Comparison of ENCODE assay signal across 33 cellular contexts in the genomic region with DNA sequence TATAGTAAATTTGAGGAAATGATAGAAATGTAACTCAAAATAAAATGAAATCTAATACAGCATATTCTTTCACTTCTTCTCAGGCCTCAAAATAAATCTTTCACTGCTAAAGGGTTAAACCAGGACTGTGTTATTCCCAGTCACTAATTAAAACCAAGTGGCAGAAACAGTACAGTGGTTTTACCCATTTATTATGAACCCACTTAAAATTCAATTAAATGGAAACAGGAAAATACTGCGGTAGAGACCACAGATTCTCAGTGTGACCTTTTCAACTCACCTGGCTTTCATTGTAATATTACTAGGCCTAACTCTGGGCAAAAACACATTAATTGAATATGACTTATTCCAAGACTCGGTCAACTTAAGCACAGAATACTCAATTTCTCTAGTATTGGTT.
"Had no signal": no experiment of that assay in that cellular context is flagged by ENCODE, and none has a peak within 500 bp of the region (broad histone marks: within the 10 kb centered on the region; RNA-seq: fewer than 3 reads in every experiment).

No MANE protein-coding gene starts in this region.

- H3K36me3 ChIP-seq: adrenal gland, ascending aorta, breast epithelium, cardiac muscle cell, colonic mucosa, esophagus squamous epithelium, heart left ventricle, WERI-Rb-1 had no signal

- H3K27ac Mint-ChIP-seq: activated CD4-positive, alpha-beta memory T cell treated with anti-CD3 and anti-CD28 coated beads for 36 hours; activated CD4-positive, alpha-beta T cell treated with anti-CD3 and anti-CD28 coated beads for 36 hours; activated CD4-positive, alpha-beta T cell treated with anti-CD3 and anti-CD28 coated beads, Interleukin-2, amount 10 ng/mL, durations not matched to agents 24 days and 14 days; activated CD8-positive, alpha-beta memory T cell treated with anti-CD3 and anti-CD28 coated beads, Interleukin-2, amount 10 ng/mL, durations not matched to agents 7 days and 5 days; activated CD8-positive, alpha-beta T cell treated with anti-CD3 and anti-CD28 coated beads, Interleukin-2, amount 10 ng/mL, durations not matched to agents 7 days and 5 days; activated naive CD4-positive, alpha-beta T cell treated with anti-CD3 and anti-CD28 coated beads for 36 hours; activated naive CD4-positive, alpha-beta T cell treated with anti-CD3 and anti-CD28 coated beads, Interleukin-2, amount 50 U/mL, for 24 hours; activated naive CD8-positive, alpha-beta T cell treated with anti-CD3 and anti-CD28 coated beads for 36 hours; activated naive CD8-positive, alpha-beta T cell treated with anti-CD3 and anti-CD28 coated beads, Interleukin-2, amount 50 U/mL, for 24 hours; activated T-helper 1 cell treated with anti-CD3 and anti-CD28 coated beads, Interleukin-12 subunit alpha, Interleukin-12 subunit beta, Interleukin-2, Interleukin-4 antibody, amounts not matched to agents 30 ng/mL and 10 ng/mL and 1 ng/mL, durations not matched to agents 14 hours and 24 hours and 36 hours; activated T-helper 2 cell treated with anti-CD3 and anti-CD28 coated beads, Interferon-gamma antibody, Interleukin-2, Interleukin-4, amounts not matched to agents 10 μg/mL and 5 μg/mL and 100 μg/mL, durations not matched to agents 14 hours and 24 hours and 36 hours; brain; T-helper 1 cell treated with Interleukin-12 subunit alpha and Interleukin-12 subunit beta and Interleukin-4 antibody, amounts not matched to agents 30 μg/mL and 1 μg/mL, for 36 hours had no signal

- H3K9me3 ChIP-seq: adrenal gland, ascending aorta, breast epithelium, colonic mucosa, esophagus squamous epithelium, heart left ventricle had no signal

- H3K4me3 Mint-ChIP-seq: activated CD4-positive, alpha-beta memory T cell treated with anti-CD3 and anti-CD28 coated beads for 36 hours; activated CD4-positive, alpha-beta T cell treated with anti-CD3 and anti-CD28 coated beads for 36 hours; activated CD4-positive, alpha-beta T cell treated with anti-CD3 and anti-CD28 coated beads, Interleukin-2, amount 10 ng/mL, durations not matched to agents 24 days and 14 days; activated CD8-positive, alpha-beta memory T cell treated with anti-CD3 and anti-CD28 coated beads, Interleukin-2, amount 10 ng/mL, durations not matched to agents 7 days and 5 days; activated CD8-positive, alpha-beta T cell treated with anti-CD3 and anti-CD28 coated beads, Interleukin-2, amount 10 ng/mL, durations not matched to agents 7 days and 5 days; activated naive CD4-positive, alpha-beta T cell treated with anti-CD3 and anti-CD28 coated beads for 36 hours; activated naive CD4-positive, alpha-beta T cell treated with anti-CD3 and anti-CD28 coated beads, Interleukin-2, amount 50 U/mL, for 24 hours; activated naive CD8-positive, alpha-beta T cell treated with anti-CD3 and anti-CD28 coated beads for 36 hours; activated naive CD8-positive, alpha-beta T cell treated with anti-CD3 and anti-CD28 coated beads, Interleukin-2, amount 50 U/mL, for 24 hours; activated T-helper 1 cell treated with anti-CD3 and anti-CD28 coated beads, Interleukin-12 subunit alpha, Interleukin-12 subunit beta, Interleukin-2, Interleukin-4 antibody, amounts not matched to agents 30 ng/mL and 10 ng/mL and 1 ng/mL, durations not matched to agents 14 hours and 24 hours and 36 hours; brain; T-helper 1 cell treated with Interleukin-12 subunit alpha and Interleukin-12 subunit beta and Interleukin-4 antibody, amounts not matched to agents 30 μg/mL and 1 μg/mL, for 36 hours had no signal

- H3K27me3 ChIP-seq: adrenal gland, ascending aorta, breast epithelium, cardiac muscle cell, colonic mucosa, esophagus squamous epithelium, heart left ventricle had no signal

- H3K9me3 Mint-ChIP-seq: activated CD4-positive, alpha-beta memory T cell treated with anti-CD3 and anti-CD28 coated beads for 36 hours; activated CD4-positive, alpha-beta T cell treated with anti-CD3 and anti-CD28 coated beads, Interleukin-2, amount 10 ng/mL, durations not matched to agents 24 days and 14 days; activated naive CD4-positive, alpha-beta T cell treated with anti-CD3 and anti-CD28 coated beads for 36 hours; activated naive CD4-positive, alpha-beta T cell treated with anti-CD3 and anti-CD28 coated beads, Interleukin-2, amount 50 U/mL, for 24 hours; activated naive CD8-positive, alpha-beta T cell treated with anti-CD3 and anti-CD28 coated beads for 36 hours; activated naive CD8-positive, alpha-beta T cell treated with anti-CD3 and anti-CD28 coated beads, Interleukin-2, amount 50 U/mL, for 24 hours; activated T-helper 1 cell treated with anti-CD3 and anti-CD28 coated beads, Interleukin-12 subunit alpha, Interleukin-12 subunit beta, Interleukin-2, Interleukin-4 antibody, amounts not matched to agents 30 ng/mL and 10 ng/mL and 1 ng/mL, durations not matched to agents 14 hours and 24 hours and 36 hours; activated T-helper 2 cell treated with anti-CD3 and anti-CD28 coated beads, Interferon-gamma antibody, Interleukin-2, Interleukin-4, amounts not matched to agents 10 μg/mL and 5 μg/mL and 100 μg/mL, durations not matched to agents 14 hours and 24 hours and 36 hours; brain; T-helper 1 cell treated with Interleukin-12 subunit alpha and Interleukin-12 subunit beta and Interleukin-4 antibody, amounts not matched to agents 30 μg/mL and 1 μg/mL, for 36 hours had no signal

- ATAC-seq: activated CD4-positive, alpha-beta T cell treated with anti-CD3 and anti-CD28 coated beads for 36 hours; activated CD8-positive, alpha-beta memory T cell treated with anti-CD3 and anti-CD28 coated beads, Interleukin-2, amount 10 ng/mL, durations not matched to agents 7 days and 5 days; activated CD8-positive, alpha-beta T cell treated with anti-CD3 and anti-CD28 coated beads, Interleukin-2, amount 10 ng/mL, durations not matched to agents 7 days and 5 days; activated naive CD8-positive, alpha-beta T cell treated with anti-CD3 and anti-CD28 coated beads, Interleukin-2, amount 50 U/mL, for 24 hours; heart left ventricle had no signal

- H3K36me3 Mint-ChIP-seq: activated CD4-positive, alpha-beta memory T cell treated with anti-CD3 and anti-CD28 coated beads for 36 hours; activated CD8-positive, alpha-beta memory T cell treated with anti-CD3 and anti-CD28 coated beads, Interleukin-2, amount 10 ng/mL, durations not matched to agents 7 days and 5 days; activated naive CD4-positive, alpha-beta T cell treated with anti-CD3 and anti-CD28 coated beads, Interleukin-2, amount 50 U/mL, for 24 hours; activated naive CD8-positive, alpha-beta T cell treated with anti-CD3 and anti-CD28 coated beads for 36 hours; brain had no signal

- H3K4me1 ChIP-seq: adrenal gland, ascending aorta, breast epithelium, colonic mucosa, heart left ventricle had no signal

- H3K27ac ChIP-seq: ascending aorta, breast epithelium, cardiac muscle cell, colonic mucosa, epithelial cell of prostate, esophagus squamous epithelium, heart left ventricle, WERI-Rb-1 had no signal

- H3K4me3 ChIP-seq: adrenal gland, ascending aorta, breast epithelium, cardiac muscle cell, colonic mucosa, esophagus squamous epithelium, heart left ventricle had no signal

- DNase-seq: activated CD4-positive, alpha-beta memory T cell treated with anti-CD3 and anti-CD28 coated beads for 36 hours; activated CD4-positive, alpha-beta T cell treated with anti-CD3 and anti-CD28 coated beads for 36 hours; activated CD4-positive, alpha-beta T cell treated with anti-CD3 and anti-CD28 coated beads, Interleukin-2, amount 10 ng/mL, durations not matched to agents 24 days and 14 days; activated CD4-positive, CD25-positive, alpha-beta regulatory T cell; activated CD4-positive, CD25-positive, alpha-beta regulatory T cell treated with anti-CD3 and anti-CD28 coated beads, Interleukin-2, amount 50 U/mL, for 72 hours; activated CD8-positive, alpha-beta memory T cell treated with anti-CD3 and anti-CD28 coated beads, Interleukin-2, amount 10 ng/mL, durations not matched to agents 7 days and 5 days; activated CD8-positive, alpha-beta memory T cell treated with anti-CD3 and anti-CD28 coated beads, Interleukin-2, amount 50 U/mL, for 4 hours; activated CD8-positive, alpha-beta T cell treated with anti-CD3 and anti-CD28 coated beads, Interleukin-2, amount 10 ng/mL, durations not matched to agents 7 days and 5 days; activated effector memory CD4-positive, alpha-beta T cell treated with anti-CD3 and anti-CD28 coated beads, Interleukin-2, amount 50 U/mL, for 16 hours; activated naive CD4-positive, alpha-beta T cell treated with anti-CD3 and anti-CD28 coated beads for 36 hours; activated naive CD8-positive, alpha-beta T cell treated with anti-CD3 and anti-CD28 coated beads for 36 hours; activated naive CD8-positive, alpha-beta T cell treated with anti-CD3 and anti-CD28 coated beads, Interleukin-2, amount 50 U/mL, for 24 hours; activated T-cell treated with anti-CD3 and anti-CD28 coated beads, Interleukin-2, amount 50 U/mL, for 1 hour; activated T-cell treated with anti-CD3 and anti-CD28 coated beads, Interleukin-2, amount 50 U/mL, for 48 hours; adrenal gland; amygdala; central memory CD4-positive, alpha-beta T cell; cerebellar nuclear complex; colonic mucosa; effector CD8-positive, alpha-beta T cell; esophagus squamous epithelium; heart left ventricle; T1000; WERI-Rb-1 had no signal

- H3K4me1 Mint-ChIP-seq: activated CD4-positive, alpha-beta T cell treated with anti-CD3 and anti-CD28 coated beads for 36 hours; activated CD4-positive, alpha-beta T cell treated with anti-CD3 and anti-CD28 coated beads, Interleukin-2, amount 10 ng/mL, durations not matched to agents 24 days and 14 days; activated CD8-positive, alpha-beta memory T cell treated with anti-CD3 and anti-CD28 coated beads, Interleukin-2, amount 10 ng/mL, durations not matched to agents 7 days and 5 days; activated naive CD4-positive, alpha-beta T cell treated with anti-CD3 and anti-CD28 coated beads, Interleukin-2, amount 50 U/mL, for 24 hours; activated naive CD8-positive, alpha-beta T cell treated with anti-CD3 and anti-CD28 coated beads for 36 hours; activated naive CD8-positive, alpha-beta T cell treated with anti-CD3 and anti-CD28 coated beads, Interleukin-2, amount 50 U/mL, for 24 hours had no signal

- H3K27me3 Mint-ChIP-seq: activated CD4-positive, alpha-beta T cell treated with anti-CD3 and anti-CD28 coated beads, Interleukin-2, amount 10 ng/mL, durations not matched to agents 24 days and 14 days; activated CD8-positive, alpha-beta memory T cell treated with anti-CD3 and anti-CD28 coated beads, Interleukin-2, amount 10 ng/mL, durations not matched to agents 7 days and 5 days; activated naive CD8-positive, alpha-beta T cell treated with anti-CD3 and anti-CD28 coated beads for 36 hours; activated naive CD8-positive, alpha-beta T cell treated with anti-CD3 and anti-CD28 coated beads, Interleukin-2, amount 50 U/mL, for 24 hours; brain had no signal
